10 cellular contexts compared by ENCODE assay signal in genomic region chr3:42936157-42936981, GRCh38. TPM values are rescaled to one million over a fixed set of nuclear protein-coding genes. Genes with fewer than 3 reads are reported as not detected.
DNase-seq lines count a peak whose midpoint lies in the region; ATAC-seq and TF ChIP-seq lines count a peak whose summit lies in the region.
"Had no signal": no experiment of that assay in that cellular context is flagged by ENCODE, and none has a peak within 500 bp of the region (broad histone marks: within the 10 kb centered on the region; RNA-seq: fewer than 3 reads in every experiment).

No MANE protein-coding gene starts in this region.

- H3K4me1 ChIP-seq in endocrine pancreas (ENCODE audit: control insufficient read depth, insufficient read depth, low read length) (no peaks in the 10 kb centered on the region), upper lobe of left lung (no peaks in the 10 kb centered on the region)

- H3K9me3 ChIP-seq in endocrine pancreas (ENCODE audit: control insufficient read depth, low read length) = no peaks in the 10 kb centered on the region
- H3K9me3 ChIP-seq in upper lobe of left lung = no peaks in the 10 kb centered on the region

- H3K36me3 ChIP-seq in endocrine pancreas (ENCODE audit: control insufficient read depth, insufficient read depth, low read length) = no peaks in the 10 kb centered on the region
- no peaks in the 10 kb centered on the region for H3K36me3 ChIP-seq in upper lobe of left lung

- no peak overlapping the region for H3K27ac Mint-ChIP-seq in activated naive CD4-positive, alpha-beta T cell treated with anti-CD3 and anti-CD28 coated beads, Interleukin-2, amount 10 ng/mL, durations not matched to agents 7 days and 5 days
- no peak overlapping the region for H3K27ac Mint-ChIP-seq in activated naive CD4-positive, alpha-beta T cell treated with anti-CD3 and anti-CD28 coated beads for 36 hours

- TF ChIP-seq POLR2A in upper lobe of left lung (IDR thresholded peaks at IDR 0.05) = no peak

- peak overlapping the region; percentile 46 for H3K4me3 ChIP-seq in endocrine pancreas (ENCODE audit: control insufficient read depth, insufficient read depth, low read length)
- H3K4me3 ChIP-seq in upper lobe of left lung = peak overlapping the region in 3 of 4 donors; percentile 18 to 33 (median 33)

- no peaks in the 10 kb centered on the region for H3K27me3 ChIP-seq in endocrine pancreas (ENCODE audit: control insufficient read depth, insufficient read depth, low read length)
- H3K27me3 ChIP-seq in upper lobe of left lung = no peaks in the 10 kb centered on the region

- no peak overlapping the region for H3K27ac ChIP-seq in upper lobe of left lung

- WGBS in upper lobe of left lung, 2 donors = 80 to 83% methylated on average over 42 to 43 of the region's 43 CpGs

- peak in 1 of 2 donors; percentile 51 for ATAC-seq in upper lobe of left lung (ENCODE audit: low FRiP score in 2 of 2)
- ATAC-seq in HG02852 (IDR thresholded peaks at IDR 0.05; ENCODE audit: unreplicated experiment) = no peak

- H3K4me3 Mint-ChIP-seq in activated naive CD4-positive, alpha-beta T cell treated with anti-CD3 and anti-CD28 coated beads, Interleukin-2, amount 10 ng/mL, durations not matched to agents 7 days and 5 days = no peak overlapping the region
- no peak overlapping the region for H3K4me3 Mint-ChIP-seq in activated naive CD4-positive, alpha-beta T cell treated with anti-CD3 and anti-CD28 coated beads for 36 hours
- H3K4me3 Mint-ChIP-seq: neural crest cell had no signal

- H3K4me1 Mint-ChIP-seq in activated naive CD4-positive, alpha-beta T cell treated with anti-CD3 and anti-CD28 coated beads, Interleukin-2, amount 10 ng/mL, durations not matched to agents 7 days and 5 days = peaks cover 29% of the 10 kb centered on the region
- peaks cover 22% of the 10 kb centered on the region for H3K4me1 Mint-ChIP-seq in activated naive CD4-positive, alpha-beta T cell treated with anti-CD3 and anti-CD28 coated beads for 36 hours (ENCODE audit: low read depth)
- H3K4me1 Mint-ChIP-seq: neural crest cell had no signal

- intact Hi-C loops in activated naive CD4-positive, alpha-beta T cell treated with anti-CD3 and anti-CD28 coated beads for 36 hours (cut with micrococcal nuclease) = no loop called here

- H3K36me3 Mint-ChIP-seq in activated naive CD4-positive, alpha-beta T cell treated with anti-CD3 and anti-CD28 coated beads, Interleukin-2, amount 10 ng/mL, durations not matched to agents 7 days and 5 days = peaks cover 8% of the 10 kb centered on the region
- no peaks in the 10 kb centered on the region for H3K36me3 Mint-ChIP-seq in activated naive CD4-positive, alpha-beta T cell treated with anti-CD3 and anti-CD28 coated beads for 36 hours (ENCODE audit: low read depth)

- CTCF ChIA-PET in activated naive CD4-positive, alpha-beta T cell treated with anti-CD3 and anti-CD28 coated beads, Interleukin-2, amount 10 ng/mL, durations not matched to agents 7 days and 5 days (lab: Charles Lee) = no interaction called here
- CTCF ChIA-PET in activated naive CD4-positive, alpha-beta T cell treated with anti-CD3 and anti-CD28 coated beads for 36 hours (lab: Charles Lee) = no interaction called here

- no peaks in the 10 kb centered on the region for H3K27me3 Mint-ChIP-seq in activated naive CD4-positive, alpha-beta T cell treated with anti-CD3 and anti-CD28 coated beads, Interleukin-2, amount 10 ng/mL, durations not matched to agents 7 days and 5 days
- no peaks in the 10 kb centered on the region for H3K27me3 Mint-ChIP-seq in activated naive CD4-positive, alpha-beta T cell treated with anti-CD3 and anti-CD28 coated beads for 36 hours (ENCODE audit: low read depth)

- H3K9ac ChIP-seq in endocrine pancreas (ENCODE audit: control insufficient read depth, insufficient read depth, low read length) = no peak overlapping the region

- peaks cover 14% of the 10 kb centered on the region for H3K9me3 Mint-ChIP-seq in activated naive CD4-positive, alpha-beta T cell treated with anti-CD3 and anti-CD28 coated beads, Interleukin-2, amount 10 ng/mL, durations not matched to agents 7 days and 5 days
- H3K9me3 Mint-ChIP-seq in activated naive CD4-positive, alpha-beta T cell treated with anti-CD3 and anti-CD28 coated beads for 36 hours = no peaks in the 10 kb centered on the region
- H3K9me3 Mint-ChIP-seq: neural crest cell had no signal

- no peak for TF ChIP-seq CTCF in upper lobe of left lung (IDR thresholded peaks at IDR 0.05)

- peak; percentile 22 for DNase-seq in activated naive CD4-positive, alpha-beta T cell treated with anti-CD3 and anti-CD28 coated beads, Interleukin-2, amount 10 ng/mL, durations not matched to agents 7 days and 5 days
- DNase-seq in activated naive CD4-positive, alpha-beta T cell treated with anti-CD3 and anti-CD28 coated beads for 36 hours = no peak
- DNase-seq in mucosa of gallbladder (ENCODE audit: low spot score) (peak; percentile 39), upper lobe of left lung (peak in 1 of 2 donors; percentile 65), SW480 (ENCODE audit: low spot score) (no peak)
- no peak for DNase-seq in stimulated activated CD8-positive, alpha-beta memory T cell treated with anti-CD3 and anti-CD28 coated beads, Interleukin-4, amount 100 ng/mL, for 48 hours
- DNase-seq: T-helper 9 cell had no signal

- TF ChIP-seq EP300 in upper lobe of left lung (IDR thresholded peaks at IDR 0.05) = no peak

RNA-seq across cellular contexts. Expression of gene ZNF662, which starts 30.4 kb away (rescaled TPM):
- 1 to 10 TPM; 1.2 to 1.5 TPM for total RNA-seq in activated naive CD4-positive, alpha-beta T cell treated with anti-CD3 and anti-CD28 coated beads for 36 hours
- total RNA-seq in mucosa of gallbladder (8.6 TPM), upper lobe of left lung (10 to 100 TPM in 1 of 6 donors, 1 to 10 TPM in 5; 4.1 to 10.5 (median 6.3) TPM)
- total RNA-seq: neural crest cell had no signal

RNA-seq across cellular contexts. Expression of gene GASK1A, which starts 42.7 kb away (rescaled TPM):
- total RNA-seq in activated naive CD4-positive, alpha-beta T cell treated with anti-CD3 and anti-CD28 coated beads for 36 hours = not detected
- 19.2 TPM for total RNA-seq in mucosa of gallbladder
- total RNA-seq in upper lobe of left lung = 1 to 10 TPM; 2.5 to 9.4 (median 7.7) TPM

Comparison
In these comparisons a context has a peak if more than half of its experiments do, and no peak if none do; other contexts are left out.
1. DNase-seq: peak in activated naive CD4-positive, alpha-beta T cell treated with anti-CD3 and anti-CD28 coated beads, Interleukin-2, amount 10 ng/mL, durations not matched to agents 7 days and 5 days (single experiment) and mucosa of gallbladder (single experiment); none in activated naive CD4-positive, alpha-beta T cell treated with anti-CD3 and anti-CD28 coated beads for 36 hours (single experiment), stimulated activated CD8-positive, alpha-beta memory T cell treated with anti-CD3 and anti-CD28 coated beads, Interleukin-4, amount 100 ng/mL, for 48 hours (single experiment) and SW480 (single experiment).